Comparison of ENCODE assay signal across 1 cellular context in genomic region chr6:28791002-28791383, GRCh38.
TF ChIP-seq lines count a peak whose summit lies in the region.

No MANE protein-coding gene starts in this region.

TF ChIP-seq in GM23338, 12 proteins besides CTCF, POLR2A, EP300 and RAD21 (continued from another document):
- TF ChIP-seq ZNF462 (CRISPR knock-in tag; IDR thresholded peaks at IDR 0.05) (no peak), EZH2 (IDR thresholded peaks at IDR 0.05; ENCODE audit: low read depth, unreplicated experiment) (no peak)
